Comparison of ENCODE assay signal across 8 cellular contexts in the genomic region with DNA sequence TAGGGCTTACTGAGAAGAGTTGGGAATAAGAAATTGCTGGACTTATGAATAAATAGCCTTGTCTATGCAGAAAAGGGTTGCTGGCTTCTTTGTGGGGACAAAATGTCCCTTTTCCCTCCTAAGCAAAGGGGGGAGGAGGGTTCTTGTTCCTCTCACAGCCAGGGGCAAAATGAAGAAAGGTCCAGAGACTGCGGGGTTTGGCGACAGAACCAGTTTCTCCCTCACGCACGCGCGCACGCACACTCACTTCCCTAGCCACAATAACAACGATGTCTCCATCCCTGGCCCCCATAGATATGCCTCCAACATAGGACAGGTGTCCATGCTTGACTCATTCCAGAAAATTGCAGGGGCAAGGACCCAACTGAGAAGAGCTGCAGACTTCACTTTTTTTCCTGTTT. TPM values are rescaled to one million over a fixed set of nuclear protein-coding genes. Genes with fewer than 3 reads are reported as not detected.
DNase-seq lines count a peak whose midpoint lies in the region; ATAC-seq, FAIRE-seq and TF ChIP-seq lines count a peak whose summit lies in the region.

No MANE protein-coding gene starts in this region.

- FAIRE-seq in astrocyte (lab: Jason Lieb, UNC) (no peak), small intestine (lab: Jason Lieb, UNC) (no peak)

- POLR2A ChIA-PET in HEK293 (lab: Yijun Ruan, JAX): no interaction called here

- H3K79me2 ChIP-seq in astrocyte (ENCODE audit: insufficient read depth, low read length): peaks cover 80% of the 10 kb centered on the region

- no peak overlapping the region for H2AFZ ChIP-seq in astrocyte (ENCODE audit: low read depth, low read length)

- H3K36me3 ChIP-seq in HEK293 (ENCODE audit: control insufficient read depth in 2 of 2, insufficient read depth in 1 of 2, low read length in 2 of 2) (no peaks in the 10 kb centered on the region), astrocyte (ENCODE audit: insufficient read depth, low read length) (no peaks in the 10 kb centered on the region), small intestine (ENCODE audit: control insufficient read depth in 2 of 2, insufficient read depth in 2 of 2, low read length in 2 of 2) (no peaks in the 10 kb centered on the region)

- DNase-seq in astrocyte (ENCODE audit: low read depth) (no peak), small intestine (no peak), SHP77 (lab: John Stamatoyannopoulos, UW) (no peak)

- 31 to 41% (median 40%) methylated on average over 8 of the region's 8 CpGs for WGBS in small intestine, 3 donors

- ATAC-seq in GM18868 (IDR thresholded peaks at IDR 0.05; ENCODE audit: unreplicated experiment) (no peak), GM21367 (IDR thresholded peaks at IDR 0.05; ENCODE audit: unreplicated experiment) (no peak), HG02973 (IDR thresholded peaks at IDR 0.05; ENCODE audit: unreplicated experiment) (no peak)

- peak overlapping the region; percentile 98 for H3K9ac ChIP-seq in astrocyte (ENCODE audit: low read length)

- H3K4me3 ChIP-seq in HEK293 (ENCODE audit: low read depth, low read length) (no peak overlapping the region), astrocyte (ENCODE audit: insufficient read depth, low read depth, low read length) (peak overlapping the region; percentile 18), small intestine (ENCODE audit: low read depth in 1 of 2, low read length in 2 of 2) (peak overlapping the region in 1 of 2 donors; percentile 79)

- H3K4me2 ChIP-seq in astrocyte (ENCODE audit: low read length): peak overlapping the region; percentile 100

- no peak for TF ChIP-seq CTCF in HEK293 (tag by site-specific recombination; IDR thresholded peaks at IDR 0.05)
- no peak for TF ChIP-seq CTCF in astrocyte (IDR thresholded peaks at IDR 0.05; ENCODE audit: insufficient read depth, low read depth, low read length)

- H3K4me3 Mint-ChIP-seq in astrocyte (ENCODE audit: unreplicated experiment): peak overlapping the region; percentile 90

- no peak overlapping the region for H3K27ac Mint-ChIP-seq in astrocyte (ENCODE audit: unreplicated experiment)

- peaks cover 71% of the 10 kb centered on the region for H4K20me1 ChIP-seq in astrocyte (ENCODE audit: insufficient read depth, low read length)

- no peak overlapping the region for H3K27ac ChIP-seq in HEK293 (ENCODE audit: extremely low read depth, low read depth, low read length)
- no peak overlapping the region for H3K27ac ChIP-seq in astrocyte (ENCODE audit: low read depth, low read length)
- peak overlapping the region; percentile 23 for H3K27ac ChIP-seq in layer of hippocampus (ENCODE audit: low read depth, low read length)
- peak overlapping the region; percentile 84 to 87 for H3K27ac ChIP-seq in small intestine (ENCODE audit: low read depth in 1 of 2, low read length in 1 of 2)

- no peaks in the 10 kb centered on the region for H3K9me3 Mint-ChIP-seq in astrocyte (ENCODE audit: unreplicated experiment)

- peaks cover 45% of the 10 kb centered on the region for H3K4me1 Mint-ChIP-seq in astrocyte (ENCODE audit: low read depth, unreplicated experiment)

- H3K27me3 ChIP-seq in astrocyte (ENCODE audit: insufficient read depth, low read length) (no peaks in the 10 kb centered on the region), layer of hippocampus (ENCODE audit: control insufficient read depth, insufficient read depth, low read length) (no peaks in the 10 kb centered on the region), small intestine (ENCODE audit: control insufficient read depth in 2 of 2, insufficient read depth in 2 of 2, low read length in 2 of 2) (no peaks in the 10 kb centered on the region)

- H3K36me3 Mint-ChIP-seq in astrocyte (ENCODE audit: low read depth, unreplicated experiment): no peaks in the 10 kb centered on the region

- H3K27me3 Mint-ChIP-seq in astrocyte (ENCODE audit: low read depth, unreplicated experiment): no peaks in the 10 kb centered on the region

- H3K9me3 ChIP-seq in HEK293 (ENCODE audit: control insufficient read depth, insufficient read depth, low read depth, low read length) (no peaks in the 10 kb centered on the region), astrocyte (ENCODE audit: insufficient read depth, low read depth, low read length) (no peaks in the 10 kb centered on the region), small intestine (ENCODE audit: control insufficient read depth, low read depth) (no peaks in the 10 kb centered on the region)

- CTCF ChIA-PET in HEK293 (lab: Yijun Ruan, JAX): no interaction called here

- peaks cover 12% of the 10 kb centered on the region for H3K4me1 ChIP-seq in HEK293 (ENCODE audit: control insufficient read depth, insufficient read depth, low read length)
- H3K4me1 ChIP-seq in astrocyte (ENCODE audit: insufficient read depth, low read length): peaks cover 59% of the 10 kb centered on the region
- peaks cover 23 to 24% of the 10 kb centered on the region in 2 donors for H3K4me1 ChIP-seq in small intestine (ENCODE audit: control insufficient read depth in 2 of 2, insufficient read depth in 1 of 2, low read depth in 1 of 2, low read length in 1 of 2)

TF ChIP-seq in HEK293, 187 proteins besides CTCF, POLR2A, EP300 and RAD21:
- TF ChIP-seq ZNF76 (tag by site-specific recombination; IDR thresholded peaks at IDR 0.05; ENCODE audit: borderline replicate concordance, low read depth) (no peak), ZNF341 (tag by site-specific recombination; IDR thresholded peaks at IDR 0.05; ENCODE audit: low read depth) (peak; percentile 37)

RNA-seq across cellular contexts. Expression of gene ZMIZ1, which starts 3.3 kb away (rescaled TPM):
- 45.5 and 49.7 TPM in 2 replicates for total RNA-seq in astrocyte
- polyA plus RNA-seq in small intestine: 10 to 100 TPM; 15.1 to 23.0 (median 16.8) TPM

Comparison
In these comparisons a context has a peak if more than half of its experiments do, and no peak if none do; other contexts are left out.
1. H3K27ac ChIP-seq: peak in layer of hippocampus (single experiment) and small intestine (2 of 2); none in HEK293 (single experiment) and astrocyte (single experiment).